In genomic region chr17:57484826-57485565, GRCh38 we compare ENCODE assay signal across 15 cellular contexts.
A peak's percentile ranks its signal among the peaks of the same experiment; 100 is the strongest.
DNase-seq lines count a peak whose midpoint lies in the region; ATAC-seq and TF ChIP-seq lines count a peak whose summit lies in the region.
"Had no signal": no experiment of that assay in that cellular context is flagged by ENCODE, and none has a peak within 500 bp of the region (broad histone marks: within the 10 kb centered on the region; RNA-seq: fewer than 3 reads in every experiment).

No MANE protein-coding gene starts in this region.

- no peak overlapping the region for H3K4me3 ChIP-seq in dorsolateral prefrontal cortex
- H3K4me3 ChIP-seq: ascending aorta, upper lobe of right lung had no signal

- intact Hi-C loops in dorsolateral prefrontal cortex (cut with DNase I) = no loop called here

- TF ChIP-seq CTCF in dorsolateral prefrontal cortex (IDR thresholded peaks at IDR 0.05 in 54 of 56, conservative IDR thresholded peaks at IDR 0.05 in 2 of 56; ENCODE audit: low read depth in 1 of 56, partially characterized antibody in 56 of 56) = no peak

- H3K27me3 ChIP-seq in dorsolateral prefrontal cortex = no peaks in the 10 kb centered on the region
- H3K27me3 ChIP-seq: ascending aorta, upper lobe of right lung had no signal

- no peaks in the 10 kb centered on the region for H3K9me3 Mint-ChIP-seq in activated T-cell treated with anti-CD3 and anti-CD28 coated beads, Interleukin-2, amount 50 U/mL, for 24 hours
- no peaks in the 10 kb centered on the region for H3K9me3 Mint-ChIP-seq in immature natural killer cell
- H3K9me3 Mint-ChIP-seq in stimulated activated naive CD8-positive, alpha-beta T cell treated with anti-CD3 and anti-CD28 coated beads, Interleukin-15, amount 100 ng/mL, for 72 hours = no peaks in the 10 kb centered on the region
- H3K9me3 Mint-ChIP-seq: activated T-cell treated with anti-CD3 and anti-CD28 coated beads, Interleukin-2, amount 50 U/mL, for 72 hours had no signal

- no peak overlapping the region for H3K4me3 Mint-ChIP-seq in activated T-cell treated with anti-CD3 and anti-CD28 coated beads, Interleukin-2, amount 50 U/mL, for 24 hours
- peak overlapping the region in 4 of 5 donors; percentile 11 to 44 (median 30) for H3K4me3 Mint-ChIP-seq in immature natural killer cell
- H3K4me3 Mint-ChIP-seq in stimulated activated naive CD8-positive, alpha-beta T cell treated with anti-CD3 and anti-CD28 coated beads, Interleukin-15, amount 100 ng/mL, for 72 hours = peak overlapping the region in 1 of 2 donors; percentile 33

- no peak for DNase-seq in activated T-cell treated with anti-CD3 and anti-CD28 coated beads, Interleukin-2, amount 50 U/mL, for 24 hours
- DNase-seq in activated T-cell treated with anti-CD3 and anti-CD28 coated beads, Interleukin-2, amount 50 U/mL, for 48 hours = no peak
- peak; percentile 83 for DNase-seq in NCI-H345 (lab: John Stamatoyannopoulos, UW)
- DNase-seq in immature natural killer cell = peak in 1 of 3 donors; percentile 14
- no peak for DNase-seq in stimulated activated naive CD8-positive, alpha-beta T cell treated with anti-CD3 and anti-CD28 coated beads, Interleukin-15, amount 100 ng/mL, for 72 hours
- no peak for DNase-seq in amniotic stem cell (lab: John Stamatoyannopoulos, UW)
- no peak for DNase-seq in dorsolateral prefrontal cortex
- no peak for DNase-seq in ureter (ENCODE audit: low spot score)
- DNase-seq: activated CD4-positive, CD25-positive, alpha-beta regulatory T cell; activated T-cell treated with anti-CD3 and anti-CD28 coated beads, Interleukin-2, amount 50 U/mL, for 72 hours; DMS 273 treated with DMSO at 0.1 percent for 48 hours; mesendoderm; NCI-H1694; upper lobe of right lung had no signal

- peaks cover 2% of the 10 kb centered on the region for H3K36me3 Mint-ChIP-seq in activated T-cell treated with anti-CD3 and anti-CD28 coated beads, Interleukin-2, amount 50 U/mL, for 24 hours (ENCODE audit: low read depth)
- H3K36me3 Mint-ChIP-seq in immature natural killer cell = peaks cover 0 to 13% (median 10%) of the 10 kb centered on the region in 3 donors

- no peaks in the 10 kb centered on the region for H3K27me3 Mint-ChIP-seq in activated T-cell treated with anti-CD3 and anti-CD28 coated beads, Interleukin-2, amount 50 U/mL, for 24 hours
- H3K27me3 Mint-ChIP-seq in immature natural killer cell (ENCODE audit: low read depth in 3 of 3) = peaks cover 4 to 7% (median 6%) of the 10 kb centered on the region in 3 donors
- no peaks in the 10 kb centered on the region for H3K27me3 Mint-ChIP-seq in stimulated activated naive CD8-positive, alpha-beta T cell treated with anti-CD3 and anti-CD28 coated beads, Interleukin-15, amount 100 ng/mL, for 72 hours

- peaks cover 67% of the 10 kb centered on the region for H3K4me1 Mint-ChIP-seq in activated T-cell treated with anti-CD3 and anti-CD28 coated beads, Interleukin-2, amount 50 U/mL, for 24 hours (ENCODE audit: low read depth)
- H3K4me1 Mint-ChIP-seq in immature natural killer cell = peaks cover 38 to 50% of the 10 kb centered on the region in 2 donors
- peaks cover 87% of the 10 kb centered on the region for H3K4me1 Mint-ChIP-seq in stimulated activated naive CD8-positive, alpha-beta T cell treated with anti-CD3 and anti-CD28 coated beads, Interleukin-15, amount 100 ng/mL, for 72 hours

- peak; percentile 68 for ATAC-seq in stimulated activated naive CD8-positive, alpha-beta T cell treated with anti-CD3 and anti-CD28 coated beads, Interleukin-15, amount 100 ng/mL, for 72 hours
- ATAC-seq: upper lobe of right lung had no signal

- H3K27ac ChIP-seq in dorsolateral prefrontal cortex = peak overlapping the region in 23 of 59 donors; percentile 5 to 79 (median 61)
- H3K27ac ChIP-seq: ascending aorta, upper lobe of right lung had no signal

- H3K27ac Mint-ChIP-seq in activated T-cell treated with anti-CD3 and anti-CD28 coated beads, Interleukin-2, amount 50 U/mL, for 24 hours = peak overlapping the region; percentile 62
- no peak overlapping the region for H3K27ac Mint-ChIP-seq in immature natural killer cell
- peak overlapping the region in 1 of 2 donors; percentile 71 for H3K27ac Mint-ChIP-seq in stimulated activated naive CD8-positive, alpha-beta T cell treated with anti-CD3 and anti-CD28 coated beads, Interleukin-15, amount 100 ng/mL, for 72 hours
- H3K27ac Mint-ChIP-seq: activated T-cell treated with anti-CD3 and anti-CD28 coated beads, Interleukin-2, amount 50 U/mL, for 72 hours had no signal
